In the genomic region with DNA sequence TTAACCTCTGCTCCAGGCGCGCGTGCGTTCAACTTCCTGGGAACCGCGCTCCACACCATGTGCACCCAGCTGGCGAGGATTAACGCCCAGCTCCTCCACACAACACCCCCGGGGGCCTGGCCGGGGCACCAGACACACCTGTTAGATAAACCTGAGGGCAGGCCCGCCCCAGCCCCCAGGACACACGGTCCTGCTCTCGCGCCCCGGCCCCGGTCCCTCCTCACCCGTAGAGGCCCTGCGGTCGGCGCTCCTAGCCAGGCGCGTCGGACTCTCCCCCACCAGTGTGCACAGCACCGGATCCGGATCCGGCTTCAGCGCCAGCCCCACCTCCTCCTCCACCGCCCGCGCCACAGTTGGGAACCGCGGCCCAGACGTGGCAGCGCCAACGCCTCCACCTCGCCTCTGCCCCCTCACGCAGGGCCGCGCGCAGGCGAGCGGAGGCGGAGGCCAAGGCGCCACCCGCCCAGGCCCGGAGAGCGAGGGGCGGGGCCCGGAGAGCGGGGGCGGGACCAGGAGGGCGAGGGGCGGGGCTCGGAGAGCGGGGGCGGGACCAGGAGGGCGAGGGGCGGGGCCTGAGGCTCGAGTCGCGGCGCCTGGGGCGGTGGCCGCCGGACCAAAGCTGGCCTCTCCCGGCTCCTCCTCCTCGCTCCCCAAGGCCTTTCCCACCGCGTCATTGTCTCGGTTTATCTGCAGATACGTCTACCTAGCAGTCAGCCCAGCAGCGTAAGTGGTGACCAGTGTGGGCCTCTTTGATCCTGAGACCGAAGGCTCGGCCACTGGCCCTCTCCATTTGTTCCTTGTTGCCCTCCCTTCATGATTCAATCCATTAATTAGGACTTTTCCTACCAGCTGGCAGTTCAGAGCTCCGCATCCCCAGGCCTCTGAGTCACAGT, we compare ENCODE assay signal across 8 cellular contexts. TPM values are rescaled to one million over a fixed set of nuclear protein-coding genes. Genes with fewer than 3 reads are reported as not detected.
DNase-seq lines count a peak whose midpoint lies in the region; ATAC-seq and TF ChIP-seq lines count a peak whose summit lies in the region.

A gene (minus strand): TSS at position 404 of the 893 bp plus-strand sequence. CDS start 6,957 bp downstream, outside the sequence.

- POLR2A ChIA-PET in naive thymus-derived CD8-positive, alpha-beta T cell (lab: Charles Lee): interaction anchor here (0.7 to 2.5 kb wide), 6 partner anchors 10 to 361 kb away, joined by 4 to 7 read pairs (median 6); a partner anchor contains a TSS

- H3K36me3 ChIP-seq in RWPE2 (ENCODE audit: low read depth): peaks cover 19% of the 10 kb centered on the region

- peak within 1 kb of the TSS; percentile 66 for H3K27ac ChIP-seq in RWPE2 (ENCODE audit: poor library complexity, severe bottlenecking)

- H3K27me3 ChIP-seq in RWPE2 (ENCODE audit: insufficient read depth, poor library complexity, severe bottlenecking): no peaks in the 10 kb centered on the region

- no peaks in the 10 kb centered on the region for H3K9me3 ChIP-seq in RWPE2 (ENCODE audit: severe bottlenecking)

- peaks cover 27% of the 10 kb centered on the region for H3K4me1 Mint-ChIP-seq in activated T-helper 2 cell treated with anti-CD3 and anti-CD28 coated beads, Interferon-gamma antibody, Interleukin-2, Interleukin-4, amounts not matched to agents 10 μg/mL and 5 μg/mL and 100 μg/mL, durations not matched to agents 14 hours and 24 hours and 36 hours (ENCODE audit: low read depth)
- H3K4me1 Mint-ChIP-seq in naive thymus-derived CD8-positive, alpha-beta T cell: peaks cover 16 to 44% (median 39%) of the 10 kb centered on the region in 4 donors
- H3K4me1 Mint-ChIP-seq in stimulated activated naive B cell treated with anti-CD40 and anti-IgM and Interleukin-4, amounts not matched to agents 10 μg/mL and 1 μg/mL and 100 μg/mL, for 72 hours: peaks cover 10 to 25% of the 10 kb centered on the region in 2 donors

- ATAC-seq in RWPE2 (ENCODE audit: low read depth): peak; percentile 90
- peak; percentile 95 to 97 for ATAC-seq in naive thymus-derived CD8-positive, alpha-beta T cell
- peak; percentile 94 to 95 for ATAC-seq in stimulated activated naive B cell treated with anti-CD40 and anti-IgM and Interleukin-4, amounts not matched to agents 10 μg/mL and 1 μg/mL and 100 μg/mL, for 72 hours (replicated peaks)

- no peaks in the 10 kb centered on the region for H3K9me3 Mint-ChIP-seq in activated T-helper 2 cell treated with anti-CD3 and anti-CD28 coated beads, Interferon-gamma antibody, Interleukin-2, Interleukin-4, amounts not matched to agents 10 μg/mL and 5 μg/mL and 100 μg/mL, durations not matched to agents 14 hours and 24 hours and 36 hours
- peaks cover 0 to 5% (median 0%) of the 10 kb centered on the region in 9 donors for H3K9me3 Mint-ChIP-seq in naive thymus-derived CD8-positive, alpha-beta T cell
- H3K9me3 Mint-ChIP-seq in stimulated activated naive B cell treated with anti-CD40 and anti-IgM and Interleukin-4, amounts not matched to agents 10 μg/mL and 1 μg/mL and 100 μg/mL, for 72 hours: peaks cover 0 to under 1% of the 10 kb centered on the region in 2 donors

- no peaks in the 10 kb centered on the region for H3K27me3 Mint-ChIP-seq in activated T-helper 2 cell treated with anti-CD3 and anti-CD28 coated beads, Interferon-gamma antibody, Interleukin-2, Interleukin-4, amounts not matched to agents 10 μg/mL and 5 μg/mL and 100 μg/mL, durations not matched to agents 14 hours and 24 hours and 36 hours (ENCODE audit: low read depth)
- H3K27me3 Mint-ChIP-seq in naive thymus-derived CD8-positive, alpha-beta T cell: no peaks in the 10 kb centered on the region
- no peaks in the 10 kb centered on the region for H3K27me3 Mint-ChIP-seq in stimulated activated naive B cell treated with anti-CD40 and anti-IgM and Interleukin-4, amounts not matched to agents 10 μg/mL and 1 μg/mL and 100 μg/mL, for 72 hours

- peak within 1 kb of the TSS; percentile 74 for H3K4me3 ChIP-seq in LNCaP clone FGC (ENCODE audit: low read depth, low read length)
- H3K4me3 ChIP-seq in RWPE2 (ENCODE audit: severe bottlenecking): peak within 1 kb of the TSS; percentile 95
- peak within 1 kb of the TSS; percentile 83 for H3K4me3 ChIP-seq in fibroblast of mammary gland (ENCODE audit: control insufficient read depth, low read depth, low read length)

- peak within 1 kb of the TSS; percentile 89 for H3K4me3 Mint-ChIP-seq in activated T-helper 2 cell treated with anti-CD3 and anti-CD28 coated beads, Interferon-gamma antibody, Interleukin-2, Interleukin-4, amounts not matched to agents 10 μg/mL and 5 μg/mL and 100 μg/mL, durations not matched to agents 14 hours and 24 hours and 36 hours (ENCODE audit: low read depth)
- H3K4me3 Mint-ChIP-seq in naive thymus-derived CD8-positive, alpha-beta T cell: peak within 1 kb of the TSS; percentile 85 to 95 (median 90)
- H3K4me3 Mint-ChIP-seq in stimulated activated naive B cell treated with anti-CD40 and anti-IgM and Interleukin-4, amounts not matched to agents 10 μg/mL and 1 μg/mL and 100 μg/mL, for 72 hours: peak within 1 kb of the TSS; percentile 94 to 95

- H3K4me1 ChIP-seq in RWPE2 (ENCODE audit: insufficient read depth, poor library complexity, severe bottlenecking): peaks cover 24% of the 10 kb centered on the region

- TF ChIP-seq CTCF in LNCaP clone FGC (IDR thresholded peaks at IDR 0.05; ENCODE audit: control insufficient read depth, extremely low read depth, insufficient read depth): no peak
- no peak for TF ChIP-seq CTCF in RWPE2 (IDR thresholded peaks at IDR 0.05; ENCODE audit: poor library complexity, severe bottlenecking)
- TF ChIP-seq CTCF in fibroblast of mammary gland (conservative IDR thresholded peaks at IDR 0.05; ENCODE audit: control insufficient read depth, insufficient read depth, low read depth, low read length): no peak

- H3K36me3 Mint-ChIP-seq in activated T-helper 2 cell treated with anti-CD3 and anti-CD28 coated beads, Interferon-gamma antibody, Interleukin-2, Interleukin-4, amounts not matched to agents 10 μg/mL and 5 μg/mL and 100 μg/mL, durations not matched to agents 14 hours and 24 hours and 36 hours (ENCODE audit: low read depth): peaks cover 16% of the 10 kb centered on the region
- peaks cover 0 to 2% (median 0%) of the 10 kb centered on the region in 3 donors for H3K36me3 Mint-ChIP-seq in naive thymus-derived CD8-positive, alpha-beta T cell
- H3K36me3 Mint-ChIP-seq in stimulated activated naive B cell treated with anti-CD40 and anti-IgM and Interleukin-4, amounts not matched to agents 10 μg/mL and 1 μg/mL and 100 μg/mL, for 72 hours: peaks cover 1 to 2% of the 10 kb centered on the region in 2 donors

- peak within 1 kb of the TSS; percentile 73 for H3K27ac Mint-ChIP-seq in activated T-helper 2 cell treated with anti-CD3 and anti-CD28 coated beads, Interferon-gamma antibody, Interleukin-2, Interleukin-4, amounts not matched to agents 10 μg/mL and 5 μg/mL and 100 μg/mL, durations not matched to agents 14 hours and 24 hours and 36 hours
- H3K27ac Mint-ChIP-seq in naive thymus-derived CD8-positive, alpha-beta T cell: peak within 1 kb of the TSS; percentile 79 to 96 (median 92)
- peak within 1 kb of the TSS; percentile 94 for H3K27ac Mint-ChIP-seq in stimulated activated naive B cell treated with anti-CD40 and anti-IgM and Interleukin-4, amounts not matched to agents 10 μg/mL and 1 μg/mL and 100 μg/mL, for 72 hours

- DNase-seq in Daoy (ENCODE audit: low read depth): peak; percentile 99
- DNase-seq in GOT3 (lab: John Stamatoyannopoulos, UW): peak; percentile 60
- peak; percentile 77 for DNase-seq in LNCaP clone FGC (ENCODE audit: low read depth)
- DNase-seq in RWPE2 (ENCODE audit: low spot score): peak; percentile 93
- peak; percentile 85 for DNase-seq in activated T-helper 2 cell treated with anti-CD3 and anti-CD28 coated beads, Interferon-gamma antibody, Interleukin-2, Interleukin-4, amounts not matched to agents 10 μg/mL and 5 μg/mL and 100 μg/mL, durations not matched to agents 14 hours and 24 hours and 36 hours (ENCODE audit: low spot score)
- peak; percentile 94 for DNase-seq in fibroblast of mammary gland (ENCODE audit: low read depth)
- DNase-seq in naive thymus-derived CD8-positive, alpha-beta T cell: peak; percentile 85 to 94 (median 89)
- peak; percentile 80 for DNase-seq in stimulated activated naive B cell treated with anti-CD40 and anti-IgM and Interleukin-4, amounts not matched to agents 10 μg/mL and 1 μg/mL and 100 μg/mL, for 72 hours

- intact Hi-C loops in activated T-helper 2 cell treated with anti-CD3 and anti-CD28 coated beads, Interferon-gamma antibody, Interleukin-2, Interleukin-4, amounts not matched to agents 10 μg/mL and 5 μg/mL and 100 μg/mL, durations not matched to agents 14 hours and 24 hours and 36 hours (cut with micrococcal nuclease): loop anchor here (1.0 to 5.0 kb wide), 3 partner anchors 59 to 239 kb away; a partner anchor contains a TSS

RNA-seq across cellular contexts. Expression of the gene that starts here (rescaled TPM):
- total RNA-seq in Daoy (2014; rRNA removed; shearing (Covaris generic)): 59.4 and 70.0 TPM in 2 replicates
- total RNA-seq in activated T-helper 2 cell treated with anti-CD3 and anti-CD28 coated beads, Interferon-gamma antibody, Interleukin-2, Interleukin-4, amounts not matched to agents 10 μg/mL and 5 μg/mL and 100 μg/mL, durations not matched to agents 14 hours and 24 hours and 36 hours: 29.4 and 34.8 TPM in 2 replicates
- 10 to 100 TPM in 1 of 2 experiments, 1 to 10 TPM in 1; 8.3 to 12.6 TPM for total RNA-seq in naive thymus-derived CD8-positive, alpha-beta T cell
- polyA plus RNA-seq in naive thymus-derived CD8-positive, alpha-beta T cell: 10 to 100 TPM; 10.9 to 12.9 (median 11.2) TPM

Comparison
In these comparisons a context has a peak if more than half of its experiments do, and no peak if none do; other contexts are left out.
1. Peak in every context shown above with its lines: DNase-seq, ATAC-seq, H3K4me3 ChIP-seq and H3K27ac ChIP-seq.